Comparison of ENCODE assay signal across 8 cellular contexts in genomic region chrX:85003655-85004244, GRCh38.
DNase-seq lines count a peak whose midpoint lies in the region; ATAC-seq and TF ChIP-seq lines count a peak whose summit lies in the region.

Gene APOOL (plus strand): TSS chrX:85003877. CDS start chrX:85003913, 36 bp downstream.

- no peak for TF ChIP-seq CTCF in retinal pigment epithelial cell (conservative IDR thresholded peaks at IDR 0.05; ENCODE audit: low read depth, low read length)

- DNase-seq in NCI-H1930 (lab: John Stamatoyannopoulos, UW): peak; percentile 82 to 89
- peak; percentile 48 for DNase-seq in T-helper 22 cell (ENCODE audit: low read depth)
- DNase-seq in astrocyte of the hippocampus (ENCODE audit: low read depth, low spot score): peak; percentile 92
- DNase-seq in hypothalamus (lab: John Stamatoyannopoulos, UW): peak; percentile 3 to 84 (median 59)
- DNase-seq in retinal pigment epithelial cell (ENCODE audit: low read depth): peak; percentile 72
- no peak for DNase-seq in 8988T

- H3K4me3 ChIP-seq in retinal pigment epithelial cell (ENCODE audit: low read length): peak within 1 kb of the TSS; percentile 86

- peak; percentile 96 for ATAC-seq in GM18502 (IDR thresholded peaks at IDR 0.05; ENCODE audit: poor library complexity, unreplicated experiment)
- peak; percentile 96 for ATAC-seq in HG02943 (IDR thresholded peaks at IDR 0.05; ENCODE audit: low read depth, unreplicated experiment)
